In genomic region chr7:47638679-47639306, GRCh38 we compare ENCODE assay signal across 1 cellular context.
TF ChIP-seq lines count a peak whose summit lies in the region.

No MANE protein-coding gene starts in this region.

TF ChIP-seq in HepG2, 621 proteins besides CTCF, POLR2A, EP300 and RAD21 (continued from another document and continues in another):
- TF ChIP-seq HOMEZ (CRISPR knock-in tag; IDR thresholded peaks at IDR 0.05; ENCODE audit: low read depth) = peak; percentile 34; the same call in 1 of the 2 replicates
- TF ChIP-seq DRAP1 (CRISPR knock-in tag; IDR thresholded peaks at IDR 0.05) = 0 out of 2 replicates have a peak, but pooled peaks have one; percentile 14
- no peak for TF ChIP-seq CBX1 (IDR thresholded peaks at IDR 0.05; ENCODE audit: low read depth)
- TF ChIP-seq MAX (IDR thresholded peaks at IDR 0.05) = peak; percentile 53
- TF ChIP-seq MTA3 (CRISPR knock-in tag; IDR thresholded peaks at IDR 0.05) = no peak
- no peak for TF ChIP-seq NFATC3 (CRISPR knock-in tag; IDR thresholded peaks at IDR 0.05)
- TF ChIP-seq MEIS2 (CRISPR knock-in tag; IDR thresholded peaks at IDR 0.05) = no peak
- peak; percentile 29; the same call in 1 of the 2 replicates for TF ChIP-seq ZNF580 (CRISPR knock-in tag; IDR thresholded peaks at IDR 0.05; ENCODE audit: borderline replicate concordance, low read depth)
- TF ChIP-seq PAXIP1 (CRISPR knock-in tag; conservative IDR thresholded peaks at IDR 0.05) = peak; percentile 44
- TF ChIP-seq KLF12 (CRISPR knock-in tag; IDR thresholded peaks at IDR 0.05; ENCODE audit: borderline replicate concordance) = no peak
- no peak for TF ChIP-seq BHLHE40 (IDR thresholded peaks at IDR 0.05; ENCODE audit: low read length)
- 0 out of 2 replicates have a peak, but pooled peaks have one; percentile 18 for TF ChIP-seq ZMYM4 (CRISPR knock-in tag; IDR thresholded peaks at IDR 0.05)
- peak; percentile 46 for TF ChIP-seq ZNF687 (CRISPR knock-in tag; IDR thresholded peaks at IDR 0.05)
- 0 out of 2 replicates have a peak, but pooled peaks have one; percentile 28 for TF ChIP-seq MIER2 (CRISPR knock-in tag; IDR thresholded peaks at IDR 0.05)
- TF ChIP-seq ATF6 (CRISPR knock-in tag; conservative IDR thresholded peaks at IDR 0.05) = no peak
- TF ChIP-seq MTERF4 (CRISPR knock-in tag; IDR thresholded peaks at IDR 0.05) = no peak
- no peak for TF ChIP-seq THRA (CRISPR knock-in tag; IDR thresholded peaks at IDR 0.05; ENCODE audit: borderline replicate concordance)
- 0 out of 2 replicates have a peak, but pooled peaks have one; percentile 18 for TF ChIP-seq ZNF44 (CRISPR knock-in tag; IDR thresholded peaks at IDR 0.05)
- TF ChIP-seq ZNF605 (CRISPR knock-in tag; IDR thresholded peaks at IDR 0.05) = 0 out of 2 replicates have a peak, but pooled peaks have one; percentile 17
- peak; percentile 41; the same call in 1 of the 2 replicates for TF ChIP-seq RXRB (CRISPR knock-in tag; IDR thresholded peaks at IDR 0.05; ENCODE audit: borderline replicate concordance)
- no peak for TF ChIP-seq AKNA (CRISPR knock-in tag; IDR thresholded peaks at IDR 0.05; ENCODE audit: borderline replicate concordance)
- no peak for TF ChIP-seq STAT6 (CRISPR knock-in tag; IDR thresholded peaks at IDR 0.05; ENCODE audit: borderline replicate concordance)
- no peak for TF ChIP-seq ZBTB42 (CRISPR knock-in tag; IDR thresholded peaks at IDR 0.05)
- no peak for TF ChIP-seq ZNF569 (CRISPR knock-in tag; IDR thresholded peaks at IDR 0.05; ENCODE audit: borderline replicate concordance)
- TF ChIP-seq SOX6 (IDR thresholded peaks at IDR 0.05) = no peak
- TF ChIP-seq SOX6 (CRISPR knock-in tag; IDR thresholded peaks at IDR 0.05) = peak; percentile 39; the same call in 1 of the 2 replicates
- TF ChIP-seq CEBPG (CRISPR knock-in tag; IDR thresholded peaks at IDR 0.05) = peak; percentile 30; the same call in 1 of the 2 replicates
- TF ChIP-seq ZNF883 (CRISPR knock-in tag; IDR thresholded peaks at IDR 0.05; ENCODE audit: not compliant biosample characterization) = peak; percentile 15
- peak; percentile 58 for TF ChIP-seq ETV5 (CRISPR knock-in tag; IDR thresholded peaks at IDR 0.05; ENCODE audit: borderline replicate concordance)
- TF ChIP-seq ARID2 (CRISPR knock-in tag; IDR thresholded peaks at IDR 0.05; ENCODE audit: borderline replicate concordance) = no peak
- TF ChIP-seq TOPORS (CRISPR knock-in tag; IDR thresholded peaks at IDR 0.05) = no peak
- TF ChIP-seq ZNF558 (CRISPR knock-in tag; IDR thresholded peaks at IDR 0.05; ENCODE audit: borderline replicate concordance) = no peak
- TF ChIP-seq ZFAT (CRISPR knock-in tag; conservative IDR thresholded peaks at IDR 0.05) = no peak
